In genomic region chr3:187833799-187834578, GRCh38 we compare ENCODE assay signal across 1 cellular context.
TF ChIP-seq lines count a peak whose summit lies in the region.

No MANE protein-coding gene starts in this region.

TF ChIP-seq in H1, 55 proteins besides CTCF, POLR2A, EP300 and RAD21:
- TF ChIP-seq NANOG (IDR thresholded peaks at IDR 0.05; ENCODE audit: insufficient read depth, low read depth, low read length, poor library complexity, severe bottlenecking) (no peak), ATF3 (IDR thresholded peaks at IDR 0.05; ENCODE audit: insufficient read depth, low read depth, low read length) (no peak), POLR2AphosphoS5 (IDR thresholded peaks at IDR 0.05; ENCODE audit: low read depth, low read length) (no peak), CHD7 (IDR thresholded peaks at IDR 0.05; ENCODE audit: insufficient replicate concordance, low read length) (no peak), GABPA (IDR thresholded peaks at IDR 0.05; ENCODE audit: borderline replicate concordance, insufficient read depth, low read length) (no peak), BCL11A (IDR thresholded peaks at IDR 0.05; ENCODE audit: low read depth in 2 of 2, low read length in 2 of 2) (no peak), CBX8 (IDR thresholded peaks at IDR 0.05; ENCODE audit: borderline replicate concordance, low read depth, low read length) (no peak), ZNF274 (IDR thresholded peaks at IDR 0.05; ENCODE audit: borderline replicate concordance, extremely low read depth, low read length) (no peak), RFX5 (IDR thresholded peaks at IDR 0.05; ENCODE audit: borderline replicate concordance, low read depth, low read length) (no peak)
TF ChIP-seq in H1: peak in this region for 0.
